ENCODE assay signal across 8 cellular contexts in genomic region chr22:41682033-41682807, GRCh38. TPM values are rescaled to one million over a fixed set of nuclear protein-coding genes. Genes with fewer than 3 reads are reported as not detected.
A peak's percentile ranks its signal among the peaks of the same experiment; 100 is the strongest.
DNase-seq lines count a peak whose midpoint lies in the region.

No MANE protein-coding gene starts in this region.

- peaks cover 22% of the 10 kb centered on the region for H3K36me3 Mint-ChIP-seq in activated naive CD4-positive, alpha-beta T cell treated with anti-CD3 and anti-CD28 coated beads for 36 hours (ENCODE audit: low read depth)

- peak overlapping the region; percentile 90 for H3K27ac Mint-ChIP-seq in activated naive CD4-positive, alpha-beta T cell treated with anti-CD3 and anti-CD28 coated beads for 36 hours

- intact Hi-C loops in activated naive CD4-positive, alpha-beta T cell treated with anti-CD3 and anti-CD28 coated beads for 36 hours (cut with micrococcal nuclease) = loop anchor here (2.0 kb wide), 1 partner anchor 15 kb away; no protein-coding TSS in a partner anchor

- DNase-seq in NCI-H2081 (lab: John Stamatoyannopoulos, UW) (peak; percentile 44 to 70), NCI-H2081 treated with DMSO at 0.1 percent for 48 hours (lab: John Stamatoyannopoulos, UW) (no peak), HUDEP-2 (lab: John Stamatoyannopoulos, UW; ENCODE audit: unreplicated experiment in 76 of 76) (peak in 70 of 76 experiments; percentile 15 to 78 (median 59)), SK-N-DZ (ENCODE audit: low spot score) (peak; percentile 82), germinal center (ENCODE audit: low spot score) (peak; percentile 84), non-pigmented ciliary epithelial cell (ENCODE audit: low read depth) (peak; percentile 48), stromal cell of bone marrow (ENCODE audit: low read depth) (peak; percentile 66)
- DNase-seq in activated naive CD4-positive, alpha-beta T cell treated with anti-CD3 and anti-CD28 coated beads for 36 hours = peak; percentile 89

- no peaks in the 10 kb centered on the region for H3K27me3 Mint-ChIP-seq in activated naive CD4-positive, alpha-beta T cell treated with anti-CD3 and anti-CD28 coated beads for 36 hours (ENCODE audit: low read depth)

- peaks cover 43% of the 10 kb centered on the region for H3K4me1 Mint-ChIP-seq in activated naive CD4-positive, alpha-beta T cell treated with anti-CD3 and anti-CD28 coated beads for 36 hours (ENCODE audit: low read depth)

- H3K4me3 Mint-ChIP-seq in activated naive CD4-positive, alpha-beta T cell treated with anti-CD3 and anti-CD28 coated beads for 36 hours = peak overlapping the region; percentile 92

- CTCF ChIA-PET in activated naive CD4-positive, alpha-beta T cell treated with anti-CD3 and anti-CD28 coated beads for 36 hours (lab: Charles Lee) = no interaction called here

- H3K9me3 Mint-ChIP-seq in activated naive CD4-positive, alpha-beta T cell treated with anti-CD3 and anti-CD28 coated beads for 36 hours = no peaks in the 10 kb centered on the region

RNA-seq across cellular contexts. Expression of gene SNU13, which starts 6.4 kb away (rescaled TPM):
- 197 and 212 TPM in 2 replicates for polyA plus RNA-seq in SK-N-DZ (2014; cell fraction: cytosol; rRNA removed)
- 97.5 and 142 TPM in 2 replicates for polyA plus RNA-seq in SK-N-DZ (2014; cell fraction: nucleus; rRNA removed)
- total RNA-seq in activated naive CD4-positive, alpha-beta T cell treated with anti-CD3 and anti-CD28 coated beads for 36 hours = 100 to 1,000 TPM; 265 to 277 TPM

RNA-seq across cellular contexts. Expression of gene MEI1, which starts 17.1 kb away (rescaled TPM):
- polyA plus RNA-seq in SK-N-DZ (2014; cell fraction: cytosol; rRNA removed) = 0.08 and 0.15 TPM in 2 replicates
- 1.2 and 2.0 TPM in 2 replicates for polyA plus RNA-seq in SK-N-DZ (2014; cell fraction: nucleus; rRNA removed)
- total RNA-seq in activated naive CD4-positive, alpha-beta T cell treated with anti-CD3 and anti-CD28 coated beads for 36 hours = 10 to 100 TPM; 28.4 to 28.8 TPM
